7 cellular contexts compared by ENCODE assay signal in the genomic region with DNA sequence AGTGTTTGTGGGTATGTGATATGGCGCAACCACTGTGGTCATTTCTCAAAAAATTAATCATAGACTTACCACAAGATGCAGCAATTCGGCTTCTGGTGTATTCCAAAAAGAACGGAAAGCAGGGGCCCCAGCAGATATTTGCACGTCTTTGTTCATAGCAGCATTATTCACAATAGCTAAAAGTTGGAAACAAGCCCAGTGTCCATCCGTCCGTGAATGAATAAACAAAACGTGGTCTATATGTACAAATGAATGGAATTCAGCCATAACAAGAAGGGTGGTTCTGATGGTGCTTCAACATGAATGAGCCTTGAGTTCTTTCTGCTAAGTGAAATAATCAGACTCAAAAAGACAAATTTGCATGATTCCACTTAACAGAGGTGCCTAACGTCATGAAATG.
DNase-seq lines count a peak whose midpoint lies in the region; TF ChIP-seq lines count a peak whose summit lies in the region.
"Not testable (repeated sequence)": the region's sequence is repeated elsewhere in the genome, so short reads cannot be mapped to it uniquely, and the experiment has no call there.

No MANE protein-coding gene starts in this region.

- peak; percentile 89 for DNase-seq in DMS153 treated with DMSO at 0.1 percent for 48 hours (lab: John Stamatoyannopoulos, UW; ENCODE audit: unreplicated experiment)
- DNase-seq in LNCaP clone FGC (ENCODE audit: low read depth), result peak; percentile 50
- DNase-seq in NCI-H146 treated with DMSO at 0.1 percent for 48 hours (lab: John Stamatoyannopoulos, UW; ENCODE audit: unreplicated experiment), result peak; percentile 85
- DNase-seq in NCI-H748 (lab: John Stamatoyannopoulos, UW; ENCODE audit: unreplicated experiment), result peak; percentile 99
- peak; percentile 76 to 81 for DNase-seq in SHP77 (lab: John Stamatoyannopoulos, UW)
- peak; percentile 14 for DNase-seq in choroid plexus epithelial cell (ENCODE audit: low read depth)
- DNase-seq in kidney tubule cell (ENCODE audit: low spot score), result peak; percentile 74

- TF ChIP-seq CTCF in LNCaP clone FGC (IDR thresholded peaks at IDR 0.05; ENCODE audit: control insufficient read depth, extremely low read depth, insufficient read depth); choroid plexus epithelial cell (conservative IDR thresholded peaks at IDR 0.05; ENCODE audit: low read depth, low read length): not testable (repeated sequence)

- not testable (repeated sequence) for H3K4me3 ChIP-seq in LNCaP clone FGC (ENCODE audit: low read depth, low read length); choroid plexus epithelial cell (ENCODE audit: low read depth, low read length)

Comparison
In these comparisons a context has a peak if more than half of its experiments do, and no peak if none do; other contexts are left out.
1. DNase-seq: peak in every context shown above with its lines; median percentile 99 in NCI-H748; 89 in DMS153 treated with DMSO at 0.1 percent for 48 hours; 85 in NCI-H146 treated with DMSO at 0.1 percent for 48 hours; 78 in SHP77; 74 in kidney tubule cell; 50 in LNCaP clone FGC; 14 in choroid plexus epithelial cell.